In the genomic region with DNA sequence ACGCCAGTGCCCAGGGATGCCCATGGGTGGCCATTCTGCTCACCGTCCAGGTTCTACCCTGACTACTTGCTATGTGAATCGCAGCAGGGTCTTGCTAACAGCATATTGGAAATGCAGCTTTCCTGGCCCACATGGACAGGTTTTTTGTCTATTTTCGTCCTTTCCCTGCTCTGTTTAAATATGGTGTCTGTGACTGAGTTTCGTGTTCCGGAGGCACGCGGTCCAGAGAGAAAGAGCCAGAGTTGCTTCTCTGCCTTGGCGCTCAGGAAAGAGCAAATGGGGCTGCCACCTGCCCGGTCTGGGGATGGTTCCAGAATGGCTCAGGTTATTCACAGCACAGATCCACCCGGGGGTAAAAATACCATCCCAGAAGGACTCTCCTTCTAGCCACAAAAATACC, we compare ENCODE assay signal across 18 cellular contexts.
"Had no signal": no experiment of that assay in that cellular context is flagged by ENCODE, and none has a peak within 500 bp of the region (broad histone marks: within the 10 kb centered on the region; RNA-seq: fewer than 3 reads in every experiment).

No MANE protein-coding gene starts in this region.

- H2AFZ ChIP-seq: neural progenitor cell, parathyroid adenoma had no signal

- H3K4me2 ChIP-seq: neural progenitor cell had no signal

- H3K27ac ChIP-seq: esophagus squamous epithelium, heart left ventricle, neural progenitor cell, parathyroid adenoma, psoas muscle, right lobe of liver, tibial nerve had no signal

- H3K4me1 ChIP-seq: esophagus squamous epithelium, neural progenitor cell, parathyroid adenoma, tibial nerve had no signal

- DNase-seq: effector memory CD8-positive, alpha-beta T cell; esophagus squamous epithelium; foreskin fibroblast; heart left ventricle; hippocampal formation; kidney glomerular epithelial cell; psoas muscle; retina; right lobe of liver; stimulated activated CD4-positive, alpha-beta T cell treated with anti-CD3 and anti-CD28 coated beads, Interleukin-4, amount 100 ng/mL, for 1 hour; stimulated activated CD8-positive, alpha-beta memory T cell treated with anti-CD3 and anti-CD28 coated beads, Interleukin-4, amount 100 ng/mL, for 48 hours; stimulated activated naive CD8-positive, alpha-beta T cell treated with anti-CD3 and anti-CD28 coated beads, Interleukin-15, Interleukin-2, amounts not matched to agents 100 U/mL and 50 U/mL, for 24 hours had no signal

- H3K9me3 ChIP-seq: esophagus squamous epithelium, heart left ventricle, psoas muscle, right lobe of liver, tibial nerve had no signal

- H3K36me3 ChIP-seq: esophagus squamous epithelium, heart left ventricle, neural progenitor cell, right lobe of liver, tibial nerve had no signal

- ATAC-seq: effector memory CD8-positive, alpha-beta T cell; heart left ventricle; left lobe of liver; natural killer cell treated with Interleukin-12 subunit alpha and Interleukin-12 subunit beta and Interleukin-15 and Interleukin-18, amount 100 ng/mL, for 72 hours; right lobe of liver; stimulated activated effector memory CD8-positive, alpha-beta T cell treated with anti-CD3 and anti-CD28 coated beads, Interleukin-12 subunit alpha, Interleukin-12 subunit beta, amount 100 ng/mL, for 72 hours; stimulated activated naive CD8-positive, alpha-beta T cell treated with anti-CD3 and anti-CD28 coated beads, Interleukin-15, Interleukin-2, amounts not matched to agents 100 U/mL and 50 U/mL, for 24 hours had no signal

- H3K9ac ChIP-seq: neural progenitor cell, parathyroid adenoma had no signal

- H3K4me3 ChIP-seq: esophagus squamous epithelium, heart left ventricle, neural progenitor cell, psoas muscle, right lobe of liver, tibial nerve had no signal

- H3K27me3 ChIP-seq: esophagus squamous epithelium, heart left ventricle, neural progenitor cell, right lobe of liver, tibial nerve had no signal

- H3K79me2 ChIP-seq: parathyroid adenoma had no signal
